11 cellular contexts compared by ENCODE assay signal in genomic region chr14:20848316-20848954, GRCh38. TPM values are rescaled to one million over a fixed set of nuclear protein-coding genes. Genes with fewer than 3 reads are reported as not detected.
A peak's percentile ranks its signal among the peaks of the same experiment; 100 is the strongest.
DNase-seq lines count a peak whose midpoint lies in the region; ATAC-seq and TF ChIP-seq lines count a peak whose summit lies in the region.
"Had no signal": no experiment of that assay in that cellular context is flagged by ENCODE, and none has a peak within 500 bp of the region (broad histone marks: within the 10 kb centered on the region; RNA-seq: fewer than 3 reads in every experiment).

No MANE protein-coding gene starts in this region.

- no peak overlapping the region for H2AFZ ChIP-seq in mesenchymal stem cell (ENCODE audit: low read depth, low read length)

- no peak overlapping the region for H4K91ac ChIP-seq in mesenchymal stem cell (ENCODE audit: low read length)

- no peak overlapping the region for H3K18ac ChIP-seq in mesenchymal stem cell (ENCODE audit: low read depth in 1 of 2, low read length in 2 of 2)

- H2BK12ac ChIP-seq in mesenchymal stem cell (ENCODE audit: low read length in 2 of 2) = no peak overlapping the region

- H3K4me1 ChIP-seq in upper lobe of left lung (peaks cover 0 to 17% (median 10%) of the 10 kb centered on the region in 4 donors), mesenchymal stem cell (ENCODE audit: control insufficient read depth, insufficient read depth, low read depth, low read length) (peaks cover 2% of the 10 kb centered on the region)

- no peak for TF ChIP-seq POLR2A in upper lobe of left lung (IDR thresholded peaks at IDR 0.05)

- ATAC-seq in upper lobe of left lung (ENCODE audit: low FRiP score in 2 of 2) = peak; percentile 69 to 83
- ATAC-seq in esophagus mucosa = no peak
- ATAC-seq: activated CD4-positive, CD25-positive, alpha-beta regulatory T cell treated with anti-CD3 and anti-CD28 coated beads, Interleukin-2, amount 50 U/mL, for 24 hours; activated naive CD8-positive, alpha-beta T cell treated with anti-CD3 and anti-CD28 coated beads, Interleukin-2, amount 50 U/mL, for 24 hours had no signal

- H3K4me2 ChIP-seq in mesenchymal stem cell (ENCODE audit: low read length, poor library complexity, severe bottlenecking) = no peak overlapping the region

- H3K9ac ChIP-seq in mesenchymal stem cell (ENCODE audit: low read length) = no peak overlapping the region

- no peaks in the 10 kb centered on the region for H3K27me3 ChIP-seq in kidney epithelial cell (ENCODE audit: control insufficient read depth, insufficient read depth, low read length)
- no peaks in the 10 kb centered on the region for H3K27me3 ChIP-seq in upper lobe of left lung
- H3K27me3 ChIP-seq in mesenchymal stem cell (ENCODE audit: control insufficient read depth in 1 of 2, insufficient read depth in 1 of 2, low read length in 2 of 2) = peaks cover 0 to 14% of the 10 kb centered on the region in 2 experiments

- H3K23ac ChIP-seq in mesenchymal stem cell (ENCODE audit: low read length in 2 of 2) = no peak overlapping the region

- H3K14ac ChIP-seq in mesenchymal stem cell (ENCODE audit: low read length in 2 of 2) = no peak overlapping the region

- no peak overlapping the region for H4K8ac ChIP-seq in mesenchymal stem cell (ENCODE audit: low read length)

- no peaks in the 10 kb centered on the region for H3K9me3 ChIP-seq in upper lobe of left lung
- no peaks in the 10 kb centered on the region for H3K9me3 ChIP-seq in mesenchymal stem cell (ENCODE audit: control insufficient read depth, low read length)

- H3K27ac ChIP-seq in VCaP (peak overlapping the region; percentile 97), upper lobe of left lung (peak overlapping the region; percentile 22 to 66 (median 58)), mesenchymal stem cell (ENCODE audit: low read length, poor library complexity, severe bottlenecking) (no peak overlapping the region)

- H2AK5ac ChIP-seq in mesenchymal stem cell (ENCODE audit: low read length, severe bottlenecking) = no peak overlapping the region

- no peak overlapping the region for H2BK120ac ChIP-seq in mesenchymal stem cell (ENCODE audit: low read depth, low read length)

- H3K36me3 ChIP-seq in kidney epithelial cell (ENCODE audit: control insufficient read depth, insufficient read depth, low read length) = no peaks in the 10 kb centered on the region
- no peaks in the 10 kb centered on the region for H3K36me3 ChIP-seq in upper lobe of left lung
- no peaks in the 10 kb centered on the region for H3K36me3 ChIP-seq in mesenchymal stem cell (ENCODE audit: control insufficient read depth in 1 of 2, insufficient read depth in 2 of 2, low read depth in 1 of 2, low read length in 2 of 2)

- no peak overlapping the region for H2BK15ac ChIP-seq in mesenchymal stem cell (ENCODE audit: low read depth, poor library complexity, severe bottlenecking)

- H3K79me1 ChIP-seq in mesenchymal stem cell (replicated peaks; ENCODE audit: low read length, poor library complexity, severe bottlenecking) = no peaks in the 10 kb centered on the region

- H3K4me3 ChIP-seq in kidney epithelial cell (ENCODE audit: low read depth, low read length) = no peak overlapping the region
- H3K4me3 ChIP-seq in upper lobe of left lung = no peak overlapping the region
- H3K4me3 ChIP-seq in mesenchymal stem cell (ENCODE audit: insufficient read depth in 1 of 2, low read depth in 1 of 2, low read length in 2 of 2) = no peak overlapping the region

- H3K4ac ChIP-seq in mesenchymal stem cell (ENCODE audit: low read depth in 1 of 2, low read length in 2 of 2) = no peak overlapping the region

- TF ChIP-seq CTCF in VCaP (conservative IDR thresholded peaks at IDR 0.05) (no peak), kidney epithelial cell (IDR thresholded peaks at IDR 0.05; ENCODE audit: insufficient read depth, low read length, poor library complexity, severe bottlenecking) (no peak), upper lobe of left lung (IDR thresholded peaks at IDR 0.05) (no peak)

- no peak for TF ChIP-seq EP300 in upper lobe of left lung (IDR thresholded peaks at IDR 0.05)

- H2BK5ac ChIP-seq in mesenchymal stem cell (ENCODE audit: low read depth, low read length, poor library complexity, severe bottlenecking) = no peak overlapping the region

- peak; percentile 48 for DNase-seq in HK-2 (ENCODE audit: unreplicated experiment)
- peak; percentile 28 for DNase-seq in kidney epithelial cell (ENCODE audit: low read depth)
- peak in 1 of 2 donors; percentile 47 for DNase-seq in upper lobe of left lung
- DNase-seq in NCI-H146 (lab: John Stamatoyannopoulos, UW) = no peak
- no peak for DNase-seq in mesenchymal stem cell
- DNase-seq: activated naive CD8-positive, alpha-beta T cell treated with anti-CD3 and anti-CD28 coated beads, Interleukin-2, amount 50 U/mL, for 24 hours; MM.1S; NCI-H82 had no signal

- WGBS in upper lobe of left lung, 2 donors = 71 to 73% methylated on average over 9 of the region's 9 CpGs
- 68% methylated on average over 9 of the region's 9 CpGs for WGBS in mesenchymal stem cell

RNA-seq across cellular contexts. Expression of gene RNASE3, which starts 42.8 kb away (rescaled TPM):
- total RNA-seq in kidney epithelial cell (not detected in 2 replicates), upper lobe of left lung (under 1 TPM in 3 of 6 donors, not detected in 3; 0.43 to 0.76 (median 0.51) TPM), esophagus mucosa (not detected)
- not detected for polyA plus RNA-seq in mesenchymal stem cell (2013, experiment 1 of 2)
- polyA plus RNA-seq in mesenchymal stem cell (2013, experiment 2 of 2) = not detected

RNA-seq across cellular contexts. Expression of gene RNASE1, which starts 45.8 kb away (rescaled TPM):
- total RNA-seq in kidney epithelial cell (not detected in 2 replicates), upper lobe of left lung (1,000 to 10,000 TPM in 2 of 6 donors, 100 to 1,000 TPM in 4; 229 to 1,558 (median 860) TPM), esophagus mucosa (8.6 TPM)
- polyA plus RNA-seq in mesenchymal stem cell (2013, experiment 1 of 2) = not detected
- not detected for polyA plus RNA-seq in mesenchymal stem cell (2013, experiment 2 of 2)

Comparison
In these comparisons a context has a peak if more than half of its experiments do, and no peak if none do; other contexts are left out.
1. DNase-seq: peak in HK-2 (single experiment) and kidney epithelial cell (single experiment); none in NCI-H146 (single experiment) and mesenchymal stem cell (single experiment).
2. RNA of gene RNASE1, which starts 45.8 kb away (total RNA-seq): 229 to 1,558 TPM in upper lobe of left lung; 8.6 TPM in esophagus mucosa (single experiment) and not detected in kidney epithelial cell; every median in the first group is over 10 times any median in the second.